ENCODE assay signal across 10 cellular contexts in the genomic region with DNA sequence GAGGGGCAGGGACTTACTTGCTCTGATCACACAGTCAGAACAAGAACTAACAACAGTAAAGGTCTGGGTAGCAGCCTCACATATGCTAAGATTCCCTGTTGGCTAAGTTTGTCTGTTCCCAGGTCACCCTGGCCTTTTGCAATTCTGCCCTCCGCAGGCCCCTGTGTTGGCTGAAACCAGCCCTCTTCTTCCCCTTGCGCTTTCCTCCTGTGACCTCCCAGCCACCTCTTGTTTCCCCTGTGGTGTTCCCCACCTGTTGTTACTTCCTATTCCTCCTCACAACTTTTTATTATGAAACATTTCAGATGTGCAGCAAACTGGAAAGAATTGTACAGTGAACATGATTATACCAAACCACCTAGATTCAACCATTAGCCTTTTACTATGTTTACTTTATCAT. TPM values are rescaled to one million over a fixed set of nuclear protein-coding genes. Genes with fewer than 3 reads are reported as not detected.
DNase-seq lines count a peak whose midpoint lies in the region; ATAC-seq and TF ChIP-seq lines count a peak whose summit lies in the region.
"Had no signal": no experiment of that assay in that cellular context is flagged by ENCODE, and none has a peak within 500 bp of the region (broad histone marks: within the 10 kb centered on the region; RNA-seq: fewer than 3 reads in every experiment).

No MANE protein-coding gene starts in this region.

- no peak for DNase-seq in activated T-helper 1 cell treated with anti-CD3 and anti-CD28 coated beads, Interleukin-12 subunit alpha, Interleukin-12 subunit beta, Interleukin-2, Interleukin-4 antibody, amounts not matched to agents 30 ng/mL and 10 ng/mL and 1 ng/mL, durations not matched to agents 14 hours and 24 hours and 36 hours (ENCODE audit: low spot score)
- no peak for DNase-seq in neural crest cell (ENCODE audit: low read depth, low spot score)
- no peak for DNase-seq in RKO (ENCODE audit: low spot score)
- DNase-seq in UCSD-AML1 (lab: John Stamatoyannopoulos, UW; ENCODE audit: unreplicated experiment) = no peak
- DNase-seq in NCI-H187 treated with DMSO at 0.1 percent for 48 hours (lab: John Stamatoyannopoulos, UW) = no peak
- no peak for DNase-seq in effector CD4-positive, alpha-beta T cell
- DNase-seq: activated effector memory CD4-positive, alpha-beta T cell treated with anti-CD3 and anti-CD28 coated beads, Interleukin-2, amount 50 U/mL, for 16 hours; stimulated activated CD4-positive, alpha-beta T cell treated with anti-CD3 and anti-CD28 coated beads, Interleukin-1b, Interleukin-23, amount 100 ng/mL, for 48 hours had no signal

- peaks cover 12% of the 10 kb centered on the region for H3K36me3 Mint-ChIP-seq in activated T-helper 1 cell treated with anti-CD3 and anti-CD28 coated beads, Interleukin-12 subunit alpha, Interleukin-12 subunit beta, Interleukin-2, Interleukin-4 antibody, amounts not matched to agents 30 ng/mL and 10 ng/mL and 1 ng/mL, durations not matched to agents 14 hours and 24 hours and 36 hours (ENCODE audit: low read depth)
- no peaks in the 10 kb centered on the region for H3K36me3 Mint-ChIP-seq in neural crest cell (ENCODE audit: low read depth)

- no peaks in the 10 kb centered on the region for H3K9me3 Mint-ChIP-seq in activated T-helper 1 cell treated with anti-CD3 and anti-CD28 coated beads, Interleukin-12 subunit alpha, Interleukin-12 subunit beta, Interleukin-2, Interleukin-4 antibody, amounts not matched to agents 30 ng/mL and 10 ng/mL and 1 ng/mL, durations not matched to agents 14 hours and 24 hours and 36 hours
- no peaks in the 10 kb centered on the region for H3K9me3 Mint-ChIP-seq in neural crest cell

- H3K4me3 Mint-ChIP-seq in activated T-helper 1 cell treated with anti-CD3 and anti-CD28 coated beads, Interleukin-12 subunit alpha, Interleukin-12 subunit beta, Interleukin-2, Interleukin-4 antibody, amounts not matched to agents 30 ng/mL and 10 ng/mL and 1 ng/mL, durations not matched to agents 14 hours and 24 hours and 36 hours = peak overlapping the region; percentile 40
- H3K4me3 Mint-ChIP-seq in neural crest cell = peak overlapping the region; percentile 29

- no peaks in the 10 kb centered on the region for H3K27me3 Mint-ChIP-seq in activated T-helper 1 cell treated with anti-CD3 and anti-CD28 coated beads, Interleukin-12 subunit alpha, Interleukin-12 subunit beta, Interleukin-2, Interleukin-4 antibody, amounts not matched to agents 30 ng/mL and 10 ng/mL and 1 ng/mL, durations not matched to agents 14 hours and 24 hours and 36 hours (ENCODE audit: insufficient read depth)
- H3K27me3 Mint-ChIP-seq in neural crest cell (ENCODE audit: low read depth) = no peaks in the 10 kb centered on the region

- ATAC-seq in GM19452 (IDR thresholded peaks at IDR 0.05; ENCODE audit: unreplicated experiment) (peak; percentile 47), HG03103 (IDR thresholded peaks at IDR 0.05; ENCODE audit: low read depth, unreplicated experiment) (peak; percentile 62)

- TF ChIP-seq CTCF in neural crest cell (conservative IDR thresholded peaks at IDR 0.05) = no peak

- peaks cover 87% of the 10 kb centered on the region for H3K4me1 Mint-ChIP-seq in activated T-helper 1 cell treated with anti-CD3 and anti-CD28 coated beads, Interleukin-12 subunit alpha, Interleukin-12 subunit beta, Interleukin-2, Interleukin-4 antibody, amounts not matched to agents 30 ng/mL and 10 ng/mL and 1 ng/mL, durations not matched to agents 14 hours and 24 hours and 36 hours (ENCODE audit: low read depth)
- H3K4me1 Mint-ChIP-seq in neural crest cell = peaks cover 72% of the 10 kb centered on the region

- intact Hi-C loops in activated T-helper 1 cell treated with anti-CD3 and anti-CD28 coated beads, Interleukin-12 subunit alpha, Interleukin-12 subunit beta, Interleukin-2, Interleukin-4 antibody, amounts not matched to agents 30 ng/mL and 10 ng/mL and 1 ng/mL, durations not matched to agents 14 hours and 24 hours and 36 hours (cut with micrococcal nuclease) = no loop called here

- H3K27ac Mint-ChIP-seq in activated T-helper 1 cell treated with anti-CD3 and anti-CD28 coated beads, Interleukin-12 subunit alpha, Interleukin-12 subunit beta, Interleukin-2, Interleukin-4 antibody, amounts not matched to agents 30 ng/mL and 10 ng/mL and 1 ng/mL, durations not matched to agents 14 hours and 24 hours and 36 hours = peak overlapping the region; percentile 70
- no peak overlapping the region for H3K27ac Mint-ChIP-seq in neural crest cell (ENCODE audit: unreplicated experiment)

RNA-seq across cellular contexts. Expression of gene MAPKAPK2, which starts 23.4 kb away (rescaled TPM):
- 117 and 120 TPM in 2 replicates for total RNA-seq in activated T-helper 1 cell treated with anti-CD3 and anti-CD28 coated beads, Interleukin-12 subunit alpha, Interleukin-12 subunit beta, Interleukin-2, Interleukin-4 antibody, amounts not matched to agents 30 ng/mL and 10 ng/mL and 1 ng/mL, durations not matched to agents 14 hours and 24 hours and 36 hours
- 77.7 and 78.7 TPM in 2 replicates for total RNA-seq in neural crest cell
